ENCODE assay signal across 7 cellular contexts in genomic region chr11:50337432-50337831, GRCh38.
DNase-seq lines count a peak whose midpoint lies in the region; ATAC-seq and TF ChIP-seq lines count a peak whose summit lies in the region.
"Not testable (repeated sequence)": the region's sequence is repeated elsewhere in the genome, so short reads cannot be mapped to it uniquely, and the experiment has no call there.

No MANE protein-coding gene starts in this region.

- 0% methylated on average over 1 of the region's 1 CpG; no CpG with 5 or more reads in 1 of the 2 donors for WGBS in gastroesophageal sphincter (ENCODE audit: low coverage in 1 of 2), 2 donors
- 0% methylated on average over 1 of the region's 1 CpG for whole genome bisulfite sequencing in right cardiac atrium

- TF ChIP-seq CTCF in gastroesophageal sphincter (IDR thresholded peaks at IDR 0.05), result not testable (repeated sequence)

- H3K4me3 ChIP-seq in gastroesophageal sphincter; right cardiac atrium (ENCODE audit: low read length): not testable (repeated sequence)

- TF ChIP-seq EP300 in gastroesophageal sphincter (IDR thresholded peaks at IDR 0.05), result not testable (repeated sequence)

- DNase-seq in G401 (ENCODE audit: low spot score) (peak; percentile 16), Right ventricle myocardium superior (peak; percentile 53), right cardiac atrium (peak; percentile 37 to 72 (median 49)), midbrain (lab: John Stamatoyannopoulos, UW) (peak; percentile 23), pons (ENCODE audit: low spot score) (peak; percentile 11)
- DNase-seq in left cardiac atrium, result not testable (repeated sequence)

- not testable (repeated sequence) for H3K9me3 ChIP-seq in gastroesophageal sphincter; right cardiac atrium (ENCODE audit: control insufficient read depth, low read length)

- not testable (repeated sequence) for H3K36me3 ChIP-seq in gastroesophageal sphincter

- TF ChIP-seq POLR2A in gastroesophageal sphincter (IDR thresholded peaks at IDR 0.05), result not testable (repeated sequence)

- ATAC-seq in gastroesophageal sphincter (peak; percentile 55), Right ventricle myocardium superior (ENCODE audit: poor library complexity) (peak; percentile 92), left cardiac atrium (peak; percentile 70 to 95), right cardiac atrium (peak; percentile 89 to 94)

- in situ Hi-C loops in G401 (cut with HindIII; ENCODE audit: low sequenced_read_pairs), result not testable (repeated sequence)

- intact Hi-C loops in Right ventricle myocardium superior (cut with DNase I); left cardiac atrium (cut with DNase I); right cardiac atrium (cut with DNase I): not testable (repeated sequence)

- not testable (repeated sequence) for H3K27ac ChIP-seq in gastroesophageal sphincter; right cardiac atrium (ENCODE audit: low read length)

- not testable (repeated sequence) for H3K4me1 ChIP-seq in gastroesophageal sphincter; right cardiac atrium (ENCODE audit: control insufficient read depth, insufficient read depth, low read length)

- not testable (repeated sequence) for H3K27me3 ChIP-seq in gastroesophageal sphincter; right cardiac atrium (ENCODE audit: control insufficient read depth, insufficient read depth)
